Comparison of ENCODE assay signal across 2 cellular contexts in the genomic region with DNA sequence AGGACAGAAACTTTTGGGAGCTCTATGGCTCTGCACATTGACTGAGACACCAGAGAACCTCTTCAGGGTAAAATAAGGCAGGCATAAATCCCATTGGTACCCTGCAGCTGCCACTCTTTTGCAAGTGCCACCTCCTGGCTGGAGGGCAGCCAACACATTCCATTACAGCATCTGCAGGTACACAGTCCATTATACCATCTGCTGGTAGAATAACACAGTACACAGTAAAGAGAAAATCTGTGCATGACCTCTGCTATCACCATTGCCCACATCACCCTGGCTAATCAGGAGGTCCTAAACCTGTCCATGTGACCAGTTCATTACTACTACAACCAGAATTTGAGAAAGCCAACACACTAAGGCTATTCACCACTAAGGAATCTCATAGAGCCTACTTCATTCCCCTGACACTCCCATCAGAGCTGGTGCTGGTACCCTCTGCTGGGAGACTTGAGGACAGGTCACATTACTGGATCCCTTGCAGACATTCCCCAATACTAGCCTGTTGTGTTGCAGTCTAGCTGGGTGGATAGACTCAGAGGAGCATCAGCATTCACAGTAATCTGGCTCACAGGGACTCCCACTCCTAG.
TF ChIP-seq lines count a peak whose summit lies in the region.

No MANE protein-coding gene starts in this region.

TF ChIP-seq in HCT116, 20 proteins besides CTCF, POLR2A, EP300 and RAD21:
- TF ChIP-seq, protein P1, sequence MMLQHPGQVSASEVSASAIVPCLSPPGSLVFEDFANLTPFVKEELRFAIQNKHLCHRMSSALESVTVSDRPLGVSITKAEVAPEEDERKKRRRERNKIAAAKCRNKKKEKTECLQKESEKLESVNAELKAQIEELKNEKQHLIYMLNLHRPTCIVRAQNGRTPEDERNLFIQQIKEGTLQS (IDR thresholded peaks at IDR 0.05), result no peak
- TF ChIP-seq TCF7L2 (IDR thresholded peaks at IDR 0.05; ENCODE audit: borderline replicate concordance, extremely low read depth, insufficient read depth, insufficient read length) (no peak), POLR2AphosphoS5 (IDR thresholded peaks at IDR 0.05; ENCODE audit: low read depth, low read length) (no peak), ELF1 (IDR thresholded peaks at IDR 0.05; ENCODE audit: borderline replicate concordance, low read depth) (no peak), SRF (IDR thresholded peaks at IDR 0.05; ENCODE audit: low read depth) (no peak), FOSL1 (IDR thresholded peaks at IDR 0.05; ENCODE audit: low read depth) (no peak), JUND (IDR thresholded peaks at IDR 0.05) (no peak), EZH2phosphoT487 (IDR thresholded peaks at IDR 0.05; ENCODE audit: borderline replicate concordance) (no peak), SP1 (IDR thresholded peaks at IDR 0.05; ENCODE audit: low read depth) (no peak), ZNF274 (IDR thresholded peaks at IDR 0.05; ENCODE audit: low read depth, low read length) (no peak), SIN3A (IDR thresholded peaks at IDR 0.05; ENCODE audit: low read depth) (no peak), YY1 (IDR thresholded peaks at IDR 0.05; ENCODE audit: extremely low read depth, insufficient replicate concordance, low read depth, low read length) (no peak)
- TF ChIP-seq, protein P2, sequence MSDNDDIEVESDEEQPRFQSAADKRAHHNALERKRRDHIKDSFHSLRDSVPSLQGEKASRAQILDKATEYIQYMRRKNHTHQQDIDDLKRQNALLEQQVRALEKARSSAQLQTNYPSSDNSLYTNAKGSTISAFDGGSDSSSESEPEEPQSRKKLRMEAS (IDR thresholded peaks at IDR 0.05), result no peak
- TF ChIP-seq, protein P3, sequence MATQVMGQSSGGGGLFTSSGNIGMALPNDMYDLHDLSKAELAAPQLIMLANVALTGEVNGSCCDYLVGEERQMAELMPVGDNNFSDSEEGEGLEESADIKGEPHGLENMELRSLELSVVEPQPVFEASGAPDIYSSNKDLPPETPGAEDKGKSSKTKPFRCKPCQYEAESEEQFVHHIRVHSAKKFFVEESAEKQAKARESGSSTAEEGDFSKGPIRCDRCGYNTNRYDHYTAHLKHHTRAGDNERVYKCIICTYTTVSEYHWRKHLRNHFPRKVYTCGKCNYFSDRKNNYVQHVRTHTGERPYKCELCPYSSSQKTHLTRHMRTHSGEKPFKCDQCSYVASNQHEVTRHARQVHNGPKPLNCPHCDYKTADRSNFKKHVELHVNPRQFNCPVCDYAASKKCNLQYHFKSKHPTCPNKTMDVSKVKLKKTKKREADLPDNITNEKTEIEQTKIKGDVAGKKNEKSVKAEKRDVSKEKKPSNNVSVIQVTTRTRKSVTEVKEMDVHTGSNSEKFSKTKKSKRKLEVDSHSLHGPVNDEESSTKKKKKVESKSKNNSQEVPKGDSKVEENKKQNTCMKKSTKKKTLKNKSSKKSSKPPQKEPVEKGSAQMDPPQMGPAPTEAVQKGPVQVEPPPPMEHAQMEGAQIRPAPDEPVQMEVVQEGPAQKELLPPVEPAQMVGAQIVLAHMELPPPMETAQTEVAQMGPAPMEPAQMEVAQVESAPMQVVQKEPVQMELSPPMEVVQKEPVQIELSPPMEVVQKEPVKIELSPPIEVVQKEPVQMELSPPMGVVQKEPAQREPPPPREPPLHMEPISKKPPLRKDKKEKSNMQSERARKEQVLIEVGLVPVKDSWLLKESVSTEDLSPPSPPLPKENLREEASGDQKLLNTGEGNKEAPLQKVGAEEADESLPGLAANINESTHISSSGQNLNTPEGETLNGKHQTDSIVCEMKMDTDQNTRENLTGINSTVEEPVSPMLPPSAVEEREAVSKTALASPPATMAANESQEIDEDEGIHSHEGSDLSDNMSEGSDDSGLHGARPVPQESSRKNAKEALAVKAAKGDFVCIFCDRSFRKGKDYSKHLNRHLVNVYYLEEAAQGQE (IDR thresholded peaks at IDR 0.05; ENCODE audit: low read depth), result no peak
- TF ChIP-seq, protein P4, sequence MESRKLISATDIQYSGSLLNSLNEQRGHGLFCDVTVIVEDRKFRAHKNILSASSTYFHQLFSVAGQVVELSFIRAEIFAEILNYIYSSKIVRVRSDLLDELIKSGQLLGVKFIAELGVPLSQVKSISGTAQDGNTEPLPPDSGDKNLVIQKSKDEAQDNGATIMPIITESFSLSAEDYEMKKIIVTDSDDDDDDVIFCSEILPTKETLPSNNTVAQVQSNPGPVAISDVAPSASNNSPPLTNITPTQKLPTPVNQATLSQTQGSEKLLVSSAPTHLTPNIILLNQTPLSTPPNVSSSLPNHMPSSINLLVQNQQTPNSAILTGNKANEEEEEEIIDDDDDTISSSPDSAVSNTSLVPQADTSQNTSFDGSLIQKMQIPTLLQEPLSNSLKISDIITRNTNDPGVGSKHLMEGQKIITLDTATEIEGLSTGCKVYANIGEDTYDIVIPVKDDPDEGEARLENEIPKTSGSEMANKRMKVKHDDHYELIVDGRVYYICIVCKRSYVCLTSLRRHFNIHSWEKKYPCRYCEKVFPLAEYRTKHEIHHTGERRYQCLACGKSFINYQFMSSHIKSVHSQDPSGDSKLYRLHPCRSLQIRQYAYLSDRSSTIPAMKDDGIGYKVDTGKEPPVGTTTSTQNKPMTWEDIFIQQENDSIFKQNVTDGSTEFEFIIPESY (IDR thresholded peaks at IDR 0.05; ENCODE audit: extremely low read depth, insufficient replicate concordance, low read length), result no peak

TF ChIP-seq in HepG2, 621 proteins besides CTCF, POLR2A, EP300 and RAD21:
- no peak for TF ChIP-seq POGZ (CRISPR knock-in tag; IDR thresholded peaks at IDR 0.05)
- no peak for TF ChIP-seq ZNF563 (CRISPR knock-in tag; IDR thresholded peaks at IDR 0.05)
- no peak for TF ChIP-seq ZNF570 (CRISPR knock-in tag; IDR thresholded peaks at IDR 0.05; ENCODE audit: borderline replicate concordance)
- no peak for TF ChIP-seq ZNF674 (CRISPR knock-in tag; IDR thresholded peaks at IDR 0.05; ENCODE audit: low read depth)
- TF ChIP-seq TBX3 (IDR thresholded peaks at IDR 0.05; ENCODE audit: borderline replicate concordance), result no peak
- no peak for TF ChIP-seq SP1 (IDR thresholded peaks at IDR 0.05)
- no peak for TF ChIP-seq SP1 (CRISPR knock-in tag; IDR thresholded peaks at IDR 0.05)
- TF ChIP-seq, protein P5, sequence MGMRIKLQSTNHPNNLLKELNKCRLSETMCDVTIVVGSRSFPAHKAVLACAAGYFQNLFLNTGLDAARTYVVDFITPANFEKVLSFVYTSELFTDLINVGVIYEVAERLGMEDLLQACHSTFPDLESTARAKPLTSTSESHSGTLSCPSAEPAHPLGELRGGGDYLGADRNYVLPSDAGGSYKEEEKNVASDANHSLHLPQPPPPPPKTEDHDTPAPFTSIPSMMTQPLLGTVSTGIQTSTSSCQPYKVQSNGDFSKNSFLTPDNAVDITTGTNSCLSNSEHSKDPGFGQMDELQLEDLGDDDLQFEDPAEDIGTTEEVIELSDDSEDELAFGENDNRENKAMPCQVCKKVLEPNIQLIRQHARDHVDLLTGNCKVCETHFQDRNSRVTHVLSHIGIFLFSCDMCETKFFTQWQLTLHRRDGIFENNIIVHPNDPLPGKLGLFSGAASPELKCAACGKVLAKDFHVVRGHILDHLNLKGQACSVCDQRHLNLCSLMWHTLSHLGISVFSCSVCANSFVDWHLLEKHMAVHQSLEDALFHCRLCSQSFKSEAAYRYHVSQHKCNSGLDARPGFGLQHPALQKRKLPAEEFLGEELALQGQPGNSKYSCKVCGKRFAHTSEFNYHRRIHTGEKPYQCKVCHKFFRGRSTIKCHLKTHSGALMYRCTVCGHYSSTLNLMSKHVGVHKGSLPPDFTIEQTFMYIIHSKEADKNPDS (CRISPR knock-in tag; IDR thresholded peaks at IDR 0.05), result no peak
- no peak for TF ChIP-seq CEBPG (CRISPR knock-in tag; IDR thresholded peaks at IDR 0.05)
- TF ChIP-seq, protein P4 (CRISPR knock-in tag; IDR thresholded peaks at IDR 0.05), result no peak
- no peak for TF ChIP-seq ZSCAN31 (CRISPR knock-in tag; IDR thresholded peaks at IDR 0.05; ENCODE audit: low read depth)
- TF ChIP-seq, protein P6, sequence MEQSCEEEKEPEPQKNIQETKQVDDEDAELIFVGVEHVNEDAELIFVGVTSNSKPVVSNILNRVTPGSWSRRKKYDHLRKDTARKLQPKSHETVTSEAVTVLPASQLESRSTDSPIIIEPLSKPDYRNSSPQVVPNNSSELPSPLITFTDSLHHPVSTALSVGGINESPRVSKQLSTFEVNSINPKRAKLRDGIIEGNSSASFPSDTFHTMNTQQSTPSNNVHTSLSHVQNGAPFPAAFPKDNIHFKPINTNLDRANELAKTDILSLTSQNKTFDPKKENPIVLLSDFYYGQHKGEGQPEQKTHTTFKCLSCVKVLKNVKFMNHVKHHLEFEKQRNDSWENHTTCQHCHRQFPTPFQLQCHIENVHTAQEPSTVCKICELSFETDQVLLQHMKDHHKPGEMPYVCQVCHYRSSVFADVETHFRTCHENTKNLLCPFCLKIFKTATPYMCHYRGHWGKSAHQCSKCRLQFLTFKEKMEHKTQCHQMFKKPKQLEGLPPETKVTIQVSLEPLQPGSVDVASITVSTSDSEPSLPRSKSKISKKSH (CRISPR knock-in tag; IDR thresholded peaks at IDR 0.05; ENCODE audit: borderline replicate concordance), result no peak
- TF ChIP-seq, protein P7, sequence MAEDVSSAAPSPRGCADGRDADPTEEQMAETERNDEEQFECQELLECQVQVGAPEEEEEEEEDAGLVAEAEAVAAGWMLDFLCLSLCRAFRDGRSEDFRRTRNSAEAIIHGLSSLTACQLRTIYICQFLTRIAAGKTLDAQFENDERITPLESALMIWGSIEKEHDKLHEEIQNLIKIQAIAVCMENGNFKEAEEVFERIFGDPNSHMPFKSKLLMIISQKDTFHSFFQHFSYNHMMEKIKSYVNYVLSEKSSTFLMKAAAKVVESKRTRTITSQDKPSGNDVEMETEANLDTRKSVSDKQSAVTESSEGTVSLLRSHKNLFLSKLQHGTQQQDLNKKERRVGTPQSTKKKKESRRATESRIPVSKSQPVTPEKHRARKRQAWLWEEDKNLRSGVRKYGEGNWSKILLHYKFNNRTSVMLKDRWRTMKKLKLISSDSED (CRISPR knock-in tag; IDR thresholded peaks at IDR 0.05), result no peak
